Comparison of ENCODE assay signal across 27 cellular contexts in genomic region chr14:43587183-43587582, GRCh38.
"Had no signal": no experiment of that assay in that cellular context is flagged by ENCODE, and none has a peak within 500 bp of the region (broad histone marks: within the 10 kb centered on the region; RNA-seq: fewer than 3 reads in every experiment).

No MANE protein-coding gene starts in this region.

- H3K27ac Mint-ChIP-seq: activated B cell treated with CpG ODN at 0.5 μM for 24 hours; activated CD8-positive, alpha-beta T cell treated with anti-CD3 and anti-CD28 coated beads for 36 hours; activated naive CD8-positive, alpha-beta T cell; activated T-helper 17 cell treated with anti-CD3 and anti-CD28 coated beads, Interleukin-2, amount 50 U/mL, for 72 hours; effector memory CD8-positive, alpha-beta T cell had no signal

- ATAC-seq: activated CD4-positive, CD25-positive, alpha-beta regulatory T cell treated with anti-CD3 and anti-CD28 coated beads, Interleukin-2, amount 50 U/mL, for 24 hours; activated CD8-positive, alpha-beta T cell treated with anti-CD3 and anti-CD28 coated beads for 36 hours; activated T-cell treated with anti-CD3 and anti-CD28 coated beads, Interleukin-2, amount 50 U/mL, for 4 hours; activated T-helper 17 cell treated with anti-CD3 and anti-CD28 coated beads, Interleukin-2, amount 50 U/mL, for 72 hours; effector memory CD8-positive, alpha-beta T cell had no signal

- DNase-seq: activated B cell treated with CpG ODN at 0.5 μM for 24 hours; activated CD4-positive, alpha-beta T cell treated with anti-CD3 and anti-CD28 coated beads for 48 hours; activated CD4-positive, alpha-beta T cell treated with anti-CD3 and anti-CD28 coated beads, Interleukin-2, amount 50 U/mL, for 1 hour; activated CD4-positive, alpha-beta T cell treated with anti-CD3 and anti-CD28 coated beads, Interleukin-2, amount 50 U/mL, for 48 hours; activated CD8-positive, alpha-beta memory T cell treated with anti-CD3 and anti-CD28 coated beads for 24 hours; activated CD8-positive, alpha-beta T cell treated with anti-CD3 and anti-CD28 coated beads for 36 hours; activated effector memory CD4-positive, alpha-beta T cell treated with Interleukin-2 at 50 U/mL for 16 hours; activated gamma-delta T cell treated with Interleukin-2 at 50 U/mL for 16 hours; activated naive CD4-positive, alpha-beta T cell treated with anti-CD3 and anti-CD28 coated beads, Interleukin-2, amount 50 U/mL, for 16 hours; activated naive CD4-positive, alpha-beta T cell treated with Interleukin-2 at 50 U/mL for 16 hours; activated T-cell treated with anti-CD3 and anti-CD28 coated beads, Interleukin-2, amount 50 U/mL, for 4 hours; amniotic stem cell; anterior cingulate cortex; caudate nucleus; cortex of kidney; dermis blood vessel endothelial cell; effector CD4-positive, alpha-beta T cell; effector memory CD8-positive, alpha-beta T cell; foreskin fibroblast; head of caudate nucleus; hippocampal formation; T-helper 2 cell had no signal

- H3K4me3 Mint-ChIP-seq: activated B cell treated with CpG ODN at 0.5 μM for 24 hours; activated CD8-positive, alpha-beta T cell treated with anti-CD3 and anti-CD28 coated beads for 36 hours; activated naive CD8-positive, alpha-beta T cell; activated T-cell treated with anti-CD3 and anti-CD28 coated beads, Interleukin-2, amount 50 U/mL, for 4 hours; activated T-helper 17 cell treated with anti-CD3 and anti-CD28 coated beads, Interleukin-2, amount 50 U/mL, for 72 hours; effector memory CD8-positive, alpha-beta T cell had no signal

- H3K4me1 Mint-ChIP-seq: activated B cell treated with CpG ODN at 0.5 μM for 24 hours; activated T-helper 17 cell treated with anti-CD3 and anti-CD28 coated beads, Interleukin-2, amount 50 U/mL, for 72 hours had no signal

- H3K36me3 Mint-ChIP-seq: activated naive CD8-positive, alpha-beta T cell had no signal

- H3K9me3 Mint-ChIP-seq: activated B cell treated with CpG ODN at 0.5 μM for 24 hours had no signal

- H3K27me3 Mint-ChIP-seq: activated B cell treated with CpG ODN at 0.5 μM for 24 hours; activated CD8-positive, alpha-beta T cell treated with anti-CD3 and anti-CD28 coated beads for 36 hours; activated naive CD8-positive, alpha-beta T cell; activated T-helper 17 cell treated with anti-CD3 and anti-CD28 coated beads, Interleukin-2, amount 50 U/mL, for 72 hours; effector memory CD8-positive, alpha-beta T cell had no signal

- H3K27ac ChIP-seq: epithelial cell of prostate, VCaP had no signal
